ENCODE assay signal across 8 cellular contexts in genomic region chr2:42792087-42792582, GRCh38. TPM values are rescaled to one million over a fixed set of nuclear protein-coding genes. Genes with fewer than 3 reads are reported as not detected.
A peak's percentile ranks its signal among the peaks of the same experiment; 100 is the strongest.
DNase-seq lines count a peak whose midpoint lies in the region; ATAC-seq and TF ChIP-seq lines count a peak whose summit lies in the region.

No MANE protein-coding gene starts in this region.

- no peaks in the 10 kb centered on the region for H3K9me3 ChIP-seq in heart right ventricle
- no peaks in the 10 kb centered on the region for H3K9me3 ChIP-seq in sigmoid colon

- intact Hi-C loops in heart right ventricle (cut with DNase I), result no loop called here
- intact Hi-C loops in sigmoid colon (cut with DNase I), result loop anchor here (10.0 kb wide), 2 partner anchors 227 to 297 kb away; partner anchors contain the start of genes KCNG3 and MTA3

- H3K27me3 Mint-ChIP-seq in activated CD4-positive, alpha-beta memory T cell treated with anti-CD3 and anti-CD28 coated beads, Interleukin-2, amount 10 ng/mL, durations not matched to agents 7 days and 5 days, result peaks cover 50% of the 10 kb centered on the region

- H3K9me3 Mint-ChIP-seq in activated CD4-positive, alpha-beta memory T cell treated with anti-CD3 and anti-CD28 coated beads, Interleukin-2, amount 10 ng/mL, durations not matched to agents 7 days and 5 days, result no peaks in the 10 kb centered on the region

- CTCF ChIA-PET in activated CD4-positive, alpha-beta memory T cell treated with anti-CD3 and anti-CD28 coated beads, Interleukin-2, amount 10 ng/mL, durations not matched to agents 7 days and 5 days (lab: Charles Lee), result interaction anchor here (0.8 kb wide), 1 partner anchor 18 kb away, joined by 3 read pairs; no protein-coding TSS in a partner anchor

- in situ Hi-C loops in ACHN (cut with HindIII; ENCODE audit: low pct_ligation_motif_present, low pct_unique_long_range_greater_than_20kb, low sequenced_read_pairs), result no loop called here

- ATAC-seq in HG02759 (IDR thresholded peaks at IDR 0.05; ENCODE audit: unreplicated experiment) (peak; percentile 2), heart right ventricle (peak; percentile 4 to 70 (median 66)), GM19467 (IDR thresholded peaks at IDR 0.05; ENCODE audit: unreplicated experiment) (no peak)

- no peak for TF ChIP-seq EP300 in sigmoid colon (IDR thresholded peaks at IDR 0.05)

- H3K4me1 Mint-ChIP-seq in activated CD4-positive, alpha-beta memory T cell treated with anti-CD3 and anti-CD28 coated beads, Interleukin-2, amount 10 ng/mL, durations not matched to agents 7 days and 5 days, result peaks cover 18% of the 10 kb centered on the region

- POLR2A ChIA-PET in activated CD4-positive, alpha-beta memory T cell treated with anti-CD3 and anti-CD28 coated beads, Interleukin-2, amount 10 ng/mL, durations not matched to agents 7 days and 5 days (lab: Charles Lee), result interaction anchor here (5.9 kb wide), 1 partner anchor 18 kb away, joined by 31 read pairs; no protein-coding TSS in a partner anchor

- peak; percentile 46 for DNase-seq in GM10266 (ENCODE audit: extremely low spot score)
- no peak for DNase-seq in activated CD4-positive, alpha-beta memory T cell treated with anti-CD3 and anti-CD28 coated beads, Interleukin-2, amount 10 ng/mL, durations not matched to agents 7 days and 5 days
- DNase-seq in heart right ventricle, result no peak
- DNase-seq in sigmoid colon, result peak; percentile 74
- no peak for DNase-seq in ACHN
- no peak for DNase-seq in dermis blood vessel endothelial cell

- H3K36me3 ChIP-seq in heart right ventricle (no peaks in the 10 kb centered on the region), sigmoid colon (no peaks in the 10 kb centered on the region)

- peak overlapping the region; percentile 50 to 75 (median 67) for H3K4me3 ChIP-seq in heart right ventricle
- peak overlapping the region; percentile 45 to 66 (median 58) for H3K4me3 ChIP-seq in sigmoid colon

- 11 to 17% methylated on average over 18 of the region's 18 CpGs for WGBS in heart right ventricle, 2 donors
- 2 to 5% methylated on average over 18 of the region's 18 CpGs for WGBS in sigmoid colon, 2 donors

- TF ChIP-seq CTCF in GM10266 (IDR thresholded peaks at IDR 0.05; ENCODE audit: control insufficient read depth, insufficient read depth, low read depth, missing control alignments), result no peak
- TF ChIP-seq CTCF in heart right ventricle (IDR thresholded peaks at IDR 0.05), result no peak
- TF ChIP-seq CTCF in sigmoid colon (IDR thresholded peaks at IDR 0.05), result no peak

- peaks cover 0 to 38% (median 7%) of the 10 kb centered on the region in 9 donors for H3K4me1 ChIP-seq in heart right ventricle
- H3K4me1 ChIP-seq in sigmoid colon, result peaks cover 0 to 26% (median 17%) of the 10 kb centered on the region in 4 donors

- peaks cover 0 to 21% (median 12%) of the 10 kb centered on the region in 7 donors for H3K27me3 ChIP-seq in heart right ventricle
- H3K27me3 ChIP-seq in sigmoid colon, result no peaks in the 10 kb centered on the region

- peak overlapping the region; percentile 80 to 98 (median 90) for H3K27ac ChIP-seq in heart right ventricle
- peak overlapping the region; percentile 71 to 88 (median 80) for H3K27ac ChIP-seq in sigmoid colon

- peaks cover 3% of the 10 kb centered on the region for H3K36me3 Mint-ChIP-seq in activated CD4-positive, alpha-beta memory T cell treated with anti-CD3 and anti-CD28 coated beads, Interleukin-2, amount 10 ng/mL, durations not matched to agents 7 days and 5 days (ENCODE audit: low read depth)

- H3K27ac Mint-ChIP-seq in activated CD4-positive, alpha-beta memory T cell treated with anti-CD3 and anti-CD28 coated beads, Interleukin-2, amount 10 ng/mL, durations not matched to agents 7 days and 5 days, result no peak overlapping the region

- H3K4me3 Mint-ChIP-seq in activated CD4-positive, alpha-beta memory T cell treated with anti-CD3 and anti-CD28 coated beads, Interleukin-2, amount 10 ng/mL, durations not matched to agents 7 days and 5 days, result peak overlapping the region; percentile 40

- TF ChIP-seq POLR2A in sigmoid colon (IDR thresholded peaks at IDR 0.05), result no peak

RNA-seq across cellular contexts. Expression of gene HAAO, which starts 0.2 kb away (rescaled TPM):
- total RNA-seq in activated CD4-positive, alpha-beta memory T cell treated with anti-CD3 and anti-CD28 coated beads, Interleukin-2, amount 10 ng/mL, durations not matched to agents 7 days and 5 days, result under 1 TPM; 0.18 to 0.28 TPM
- 1 to 10 TPM in 9 of 10 donors, under 1 TPM in 1; 0.80 to 5.0 (median 2.7) TPM for total RNA-seq in heart right ventricle
- 1 to 10 TPM; 2.0 to 6.4 TPM for polyA plus RNA-seq in heart right ventricle
- total RNA-seq in sigmoid colon, result 1 to 10 TPM; 2.5 to 5.6 (median 3.5) TPM
- polyA plus RNA-seq in sigmoid colon, result 10 to 100 TPM in 2 of 3 donors, 1 to 10 TPM in 1; 8.3 to 37.9 (median 12.6) TPM
- not detected in 2 replicates for total RNA-seq in dermis blood vessel endothelial cell

RNA-seq across cellular contexts. Expression of gene OXER1, which starts 28.2 kb away (rescaled TPM):
- total RNA-seq in activated CD4-positive, alpha-beta memory T cell treated with anti-CD3 and anti-CD28 coated beads, Interleukin-2, amount 10 ng/mL, durations not matched to agents 7 days and 5 days, result not detected
- under 1 TPM; 0.20 to 0.78 (median 0.49) TPM for total RNA-seq in heart right ventricle
- polyA plus RNA-seq in heart right ventricle, result 1 to 10 TPM in 1 of 2 donors, under 1 TPM in 1; 0.25 to 1.2 TPM
- 1 to 10 TPM in 1 of 4 donors, under 1 TPM in 3; 0.33 to 2.6 (median 0.59) TPM for total RNA-seq in sigmoid colon
- polyA plus RNA-seq in sigmoid colon, result 1 to 10 TPM in 2 of 3 donors, not detected in 1; 1.8 to 3.0 TPM
- total RNA-seq in dermis blood vessel endothelial cell, result not detected in 2 replicates

Comparison
In these comparisons a context has a peak if more than half of its experiments do, and no peak if none do; other contexts are left out.
1. DNase-seq: peak in GM10266 (single experiment) and sigmoid colon (single experiment); none in activated CD4-positive, alpha-beta memory T cell treated with anti-CD3 and anti-CD28 coated beads, Interleukin-2, amount 10 ng/mL, durations not matched to agents 7 days and 5 days (single experiment), heart right ventricle (0 of 2), ACHN (single experiment) and dermis blood vessel endothelial cell (single experiment).